10 cellular contexts compared by ENCODE assay signal in genomic region chr16:89357460-89357859, GRCh38.
DNase-seq lines count a peak whose midpoint lies in the region; ATAC-seq, FAIRE-seq and TF ChIP-seq lines count a peak whose summit lies in the region.
"Had no signal": no experiment of that assay in that cellular context is flagged by ENCODE, and none has a peak within 500 bp of the region (broad histone marks: within the 10 kb centered on the region; RNA-seq: fewer than 3 reads in every experiment).

No MANE protein-coding gene starts in this region.

- H3K36me3 ChIP-seq in left lung: no peaks in the 10 kb centered on the region

- H3K9me3 Mint-ChIP-seq in activated CD4-positive, alpha-beta T cell treated with anti-CD3 and anti-CD28 coated beads, Interleukin-2, amount 10 ng/mL, durations not matched to agents 24 days and 14 days: no peaks in the 10 kb centered on the region
- H3K9me3 Mint-ChIP-seq in activated T-cell treated with anti-CD3 and anti-CD28 coated beads, Interleukin-2, amount 50 U/mL, for 72 hours: no peaks in the 10 kb centered on the region

- peaks cover 4 to 98% of the 10 kb centered on the region in 2 donors for H3K4me1 ChIP-seq in left lung

- DNase-seq in activated CD4-positive, alpha-beta T cell treated with anti-CD3 and anti-CD28 coated beads, Interleukin-2, amount 10 ng/mL, durations not matched to agents 24 days and 14 days: no peak
- no peak for DNase-seq in activated CD4-positive, alpha-beta T cell treated with anti-CD3 and anti-CD28 coated beads for 4 hours
- peak in 1 of 2 donors; percentile 31 for DNase-seq in activated T-cell treated with anti-CD3 and anti-CD28 coated beads, Interleukin-2, amount 50 U/mL, for 72 hours
- peak in 1 of 2 donors; percentile 64 for DNase-seq in left lung
- DNase-seq in superior temporal gyrus (ENCODE audit: extremely low spot score): peak; percentile 77
- no peak for DNase-seq in D721Med (ENCODE audit: insufficient read length, low spot score)
- no peak for DNase-seq in AG20443 (ENCODE audit: low spot score)
- DNase-seq in NK-92 treated with Interleukin-12 subunit alpha and Interleukin-12 subunit beta, amount 100 ng/mL, for 24 hours (lab: John Stamatoyannopoulos, UW): no peak
- DNase-seq: SW 1271 had no signal

- FAIRE-seq in D721Med (lab: Jason Lieb, UNC): no peak
- FAIRE-seq: colon had no signal

- H3K27me3 ChIP-seq in left lung: no peaks in the 10 kb centered on the region

- peak overlapping the region; percentile 28 to 66 for H3K27ac ChIP-seq in left lung

- ATAC-seq in activated T-cell treated with anti-CD3 and anti-CD28 coated beads, Interleukin-2, amount 50 U/mL, for 72 hours (replicated peaks in 1 of 2): no peak
- peak; percentile 10 for ATAC-seq in left lung

- H3K36me3 Mint-ChIP-seq in activated CD4-positive, alpha-beta T cell treated with anti-CD3 and anti-CD28 coated beads, Interleukin-2, amount 10 ng/mL, durations not matched to agents 24 days and 14 days (ENCODE audit: low read depth): peaks cover 35% of the 10 kb centered on the region
- H3K36me3 Mint-ChIP-seq in activated T-cell treated with anti-CD3 and anti-CD28 coated beads, Interleukin-2, amount 50 U/mL, for 72 hours (ENCODE audit: insufficient read depth in 2 of 2): peaks cover 13 to 21% of the 10 kb centered on the region in 2 donors

- no peaks in the 10 kb centered on the region for H3K9me3 ChIP-seq in left lung

- H3K4me1 Mint-ChIP-seq in activated CD4-positive, alpha-beta T cell treated with anti-CD3 and anti-CD28 coated beads, Interleukin-2, amount 10 ng/mL, durations not matched to agents 24 days and 14 days: peaks cover 73% of the 10 kb centered on the region
- H3K4me1 Mint-ChIP-seq in activated T-cell treated with anti-CD3 and anti-CD28 coated beads, Interleukin-2, amount 50 U/mL, for 72 hours (ENCODE audit: low read depth): peaks cover 99% of the 10 kb centered on the region

- no peak overlapping the region for H3K4me3 ChIP-seq in left lung

- H3K4me3 Mint-ChIP-seq in activated CD4-positive, alpha-beta T cell treated with anti-CD3 and anti-CD28 coated beads, Interleukin-2, amount 10 ng/mL, durations not matched to agents 24 days and 14 days: peak overlapping the region; percentile 59
- peak overlapping the region; percentile 21 to 41 for H3K4me3 Mint-ChIP-seq in activated T-cell treated with anti-CD3 and anti-CD28 coated beads, Interleukin-2, amount 50 U/mL, for 72 hours

- H3K27ac Mint-ChIP-seq in activated CD4-positive, alpha-beta T cell treated with anti-CD3 and anti-CD28 coated beads, Interleukin-2, amount 10 ng/mL, durations not matched to agents 24 days and 14 days: peak overlapping the region; percentile 82
- peak overlapping the region; percentile 17 for H3K27ac Mint-ChIP-seq in activated T-cell treated with anti-CD3 and anti-CD28 coated beads, Interleukin-2, amount 50 U/mL, for 72 hours

- H3K27me3 Mint-ChIP-seq in activated CD4-positive, alpha-beta T cell treated with anti-CD3 and anti-CD28 coated beads, Interleukin-2, amount 10 ng/mL, durations not matched to agents 24 days and 14 days: no peaks in the 10 kb centered on the region
- H3K27me3 Mint-ChIP-seq in activated T-cell treated with anti-CD3 and anti-CD28 coated beads, Interleukin-2, amount 50 U/mL, for 72 hours (ENCODE audit: low read depth): no peaks in the 10 kb centered on the region

- intact Hi-C loops in activated CD4-positive, alpha-beta T cell treated with anti-CD3 and anti-CD28 coated beads, Interleukin-2, amount 10 ng/mL, durations not matched to agents 24 days and 14 days (cut with micrococcal nuclease): no loop called here
- intact Hi-C loops in left lung (cut with DNase I): no loop called here

- TF ChIP-seq CTCF in left lung (IDR thresholded peaks at IDR 0.05) (no peak), D721Med (IDR thresholded peaks at IDR 0.05; ENCODE audit: insufficient read depth, missing control alignments) (no peak)
